8 cellular contexts compared by ENCODE assay signal in genomic region chr1:101520302-101520701, GRCh38.
DNase-seq lines count a peak whose midpoint lies in the region; ATAC-seq and TF ChIP-seq lines count a peak whose summit lies in the region.

No MANE protein-coding gene starts in this region.

- no peaks in the 10 kb centered on the region for H3K36me3 ChIP-seq in breast epithelium

- no peaks in the 10 kb centered on the region for H3K4me1 ChIP-seq in breast epithelium

- intact Hi-C loops in breast epithelium (cut with DNase I; ENCODE audit: low total_unique reads): no loop called here

- peak; percentile 89 for ATAC-seq in GM19397 (IDR thresholded peaks at IDR 0.05; ENCODE audit: unreplicated experiment)
- ATAC-seq in HG03280 (IDR thresholded peaks at IDR 0.05; ENCODE audit: unreplicated experiment): peak; percentile 85
- ATAC-seq in left lobe of liver: peak; percentile 86

- DNase-seq in activated CD4-positive, alpha-beta T cell treated with anti-CD3 and anti-CD28 coated beads for 48 hours: peak; percentile 7
- no peak for DNase-seq in activated CD4-positive, alpha-beta T cell treated with anti-CD3 and anti-CD28 coated beads, Interleukin-2, amount 50 U/mL, for 1 hour
- DNase-seq in NCI-H524 (lab: John Stamatoyannopoulos, UW) (peak; percentile 55 to 69), breast epithelium (ENCODE audit: low spot score in 2 of 2) (no peak), left lobe of liver (ENCODE audit: low spot score) (no peak), activated gamma-delta T cell treated with Interleukin-2 at 50 U/mL for 16 hours (no peak)

- peaks cover 0 to 9% of the 10 kb centered on the region in 2 donors for H3K9me3 ChIP-seq in breast epithelium

- no peak overlapping the region for H3K27ac ChIP-seq in breast epithelium

- H3K27me3 ChIP-seq in breast epithelium: no peaks in the 10 kb centered on the region

- peak in 2 of 3 donors; percentile 28 for TF ChIP-seq CTCF in breast epithelium (IDR thresholded peaks at IDR 0.05)

- no peak overlapping the region for H3K4me3 ChIP-seq in breast epithelium

- TF ChIP-seq POLR2A in breast epithelium (IDR thresholded peaks at IDR 0.05): no peak

Comparison
In these comparisons a context has a peak if more than half of its experiments do, and no peak if none do; other contexts are left out.
1. DNase-seq: peak in activated CD4-positive, alpha-beta T cell treated with anti-CD3 and anti-CD28 coated beads for 48 hours (single experiment) and NCI-H524 (2 of 2); none in activated CD4-positive, alpha-beta T cell treated with anti-CD3 and anti-CD28 coated beads, Interleukin-2, amount 50 U/mL, for 1 hour (single experiment), breast epithelium (0 of 2), left lobe of liver (single experiment) and activated gamma-delta T cell treated with Interleukin-2 at 50 U/mL for 16 hours (single experiment).
2. Peak in every context shown above with its lines, with median percentiles within 50 percentile points of each other: ATAC-seq.